ENCODE assay signal across 1 cellular context in genomic region chr3:171850968-171851600, GRCh38.
TF ChIP-seq lines count a peak whose summit lies in the region.

No MANE protein-coding gene starts in this region.

TF ChIP-seq in endothelial cell of umbilical vein, 7 proteins besides CTCF, POLR2A, EP300 and RAD21:
- TF ChIP-seq GATA2 (IDR thresholded peaks at IDR 0.05; ENCODE audit: insufficient read depth, insufficient read length, low read depth, low read length) (no peak), FOS (IDR thresholded peaks at IDR 0.05; ENCODE audit: borderline replicate concordance, insufficient read depth, low read length) (no peak), MYC (IDR thresholded peaks at IDR 0.05; ENCODE audit: low read depth, low read length) (no peak), POLR2AphosphoS5 (IDR thresholded peaks at IDR 0.05; ENCODE audit: insufficient read depth, low read depth, low read length) (no peak), EZH2 (IDR thresholded peaks at IDR 0.05; ENCODE audit: borderline replicate concordance, low read depth, low read length, severe bottlenecking) (no peak), MAX (IDR thresholded peaks at IDR 0.05; ENCODE audit: insufficient read depth, insufficient read length) (no peak), JUN (IDR thresholded peaks at IDR 0.05; ENCODE audit: borderline replicate concordance, insufficient read depth, insufficient read length, low read depth) (no peak)
